18 cellular contexts compared by ENCODE assay signal in the genomic region with DNA sequence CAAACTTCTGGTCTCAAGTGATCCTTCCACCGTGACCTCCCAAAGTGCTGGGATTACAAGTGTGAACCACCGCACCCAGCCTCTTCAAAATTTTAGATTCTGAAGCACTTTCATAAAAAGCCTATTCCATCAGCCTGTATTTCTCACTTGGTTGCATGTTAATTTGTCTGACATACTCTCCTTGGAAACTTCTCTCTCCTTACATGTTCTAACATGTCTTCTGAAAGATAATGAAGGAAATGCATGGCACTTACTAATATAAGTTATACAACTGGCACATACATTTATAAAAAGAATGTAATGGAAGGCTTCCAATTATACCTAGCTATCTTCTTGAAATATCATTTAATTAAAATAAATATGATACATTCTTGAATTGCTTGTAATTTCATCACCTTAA.
A peak's percentile ranks its signal among the peaks of the same experiment; 100 is the strongest.
DNase-seq lines count a peak whose midpoint lies in the region; ATAC-seq and TF ChIP-seq lines count a peak whose summit lies in the region.
"Had no signal": no experiment of that assay in that cellular context is flagged by ENCODE, and none has a peak within 500 bp of the region (broad histone marks: within the 10 kb centered on the region; RNA-seq: fewer than 3 reads in every experiment).

No MANE protein-coding gene starts in this region.

- TF ChIP-seq CTCF in RWPE2 (IDR thresholded peaks at IDR 0.05; ENCODE audit: poor library complexity, severe bottlenecking): no peak

- H3K36me3 ChIP-seq in RWPE2 (ENCODE audit: low read depth): no peaks in the 10 kb centered on the region
- H3K36me3 ChIP-seq: BE2C, HAP-1 had no signal

- no peak overlapping the region for H3K4me3 ChIP-seq in RWPE2 (ENCODE audit: severe bottlenecking)
- H3K4me3 ChIP-seq: GM23248, HAP-1 had no signal

- H3K4me1 ChIP-seq in RWPE2 (ENCODE audit: insufficient read depth, poor library complexity, severe bottlenecking): peaks cover 19% of the 10 kb centered on the region
- H3K4me1 ChIP-seq: BE2C, HAP-1 had no signal

- DNase-seq in HPDE6-E6E7 (ENCODE audit: extremely low spot score) (peak; percentile 16), RWPE2 (ENCODE audit: low spot score) (no peak), epithelial cell of prostate (ENCODE audit: low read depth, low spot score) (peak; percentile 10), ureter (ENCODE audit: low spot score) (no peak)
- no peak for DNase-seq in central memory CD4-positive, alpha-beta T cell
- DNase-seq: ACHN; BE2C; C1 segment of cervical spinal cord; CD4-positive, CD25-positive, alpha-beta regulatory T cell; CD8-positive, alpha-beta memory T cell; COR-L47; DMS 273 treated with DMSO at 0.1 percent for 48 hours; DMS53; DND-41; EL; GM23248 had no signal

- H3K27me3 ChIP-seq in RWPE2 (ENCODE audit: insufficient read depth, poor library complexity, severe bottlenecking): no peaks in the 10 kb centered on the region
- H3K27me3 ChIP-seq: BE2C had no signal

- H3K27ac ChIP-seq in RWPE2 (ENCODE audit: poor library complexity, severe bottlenecking): no peak overlapping the region
- H3K27ac ChIP-seq in epithelial cell of prostate: peak overlapping the region; percentile 58
- H3K27ac ChIP-seq: GM23248 had no signal

- peaks cover 2% of the 10 kb centered on the region for H3K9me3 ChIP-seq in RWPE2 (ENCODE audit: severe bottlenecking)
- H3K9me3 ChIP-seq: BE2C, HAP-1 had no signal

- ATAC-seq in RWPE2 (ENCODE audit: low read depth) (0 out of 3 replicates have a peak, but pooled peaks have one; percentile 31), GM18858 (IDR thresholded peaks at IDR 0.05; ENCODE audit: unreplicated experiment) (no peak)

Comparison
In these comparisons a context has a peak if more than half of its experiments do, and no peak if none do; other contexts are left out.
1. DNase-seq: peak in HPDE6-E6E7 (single experiment) and epithelial cell of prostate (single experiment); none in RWPE2 (single experiment), ureter (single experiment) and central memory CD4-positive, alpha-beta T cell (single experiment).